ENCODE assay signal across 11 cellular contexts in genomic region chr2:215531284-215531683, GRCh38.
DNase-seq lines count a peak whose midpoint lies in the region; ATAC-seq lines count a peak whose summit lies in the region.
"Had no signal": no experiment of that assay in that cellular context is flagged by ENCODE, and none has a peak within 500 bp of the region (broad histone marks: within the 10 kb centered on the region; RNA-seq: fewer than 3 reads in every experiment).

No MANE protein-coding gene starts in this region.

- DNase-seq in HS-5 (ENCODE audit: low read depth) = peak; percentile 38
- peak; percentile 66 for DNase-seq in astrocyte of the hippocampus (ENCODE audit: low read depth, low spot score)
- DNase-seq in foreskin melanocyte = peak; percentile 65
- peak; percentile 74 for DNase-seq in stromal cell of bone marrow (ENCODE audit: low read depth)
- no peak for DNase-seq in head of caudate nucleus
- DNase-seq: activated CD4-positive, alpha-beta T cell treated with anti-CD3 and anti-CD28 coated beads for 1 hour; CD8-positive, alpha-beta T cell; naive thymus-derived CD4-positive, alpha-beta T cell had no signal

- intact Hi-C loops in head of caudate nucleus (cut with DNase I) = no loop called here

- no peak for ATAC-seq in GM18519 (IDR thresholded peaks at IDR 0.05; ENCODE audit: low FRiP score, unreplicated experiment)
- no peak for ATAC-seq in GM19397 (IDR thresholded peaks at IDR 0.05; ENCODE audit: unreplicated experiment)
- ATAC-seq: CD8-positive, alpha-beta T cell; naive thymus-derived CD4-positive, alpha-beta T cell; sciatic nerve had no signal

Comparison
In these comparisons a context has a peak if more than half of its experiments do, and no peak if none do; other contexts are left out.
1. DNase-seq: peak in HS-5 (single experiment), astrocyte of the hippocampus (single experiment), foreskin melanocyte (single experiment) and stromal cell of bone marrow (single experiment); none in head of caudate nucleus (0 of 42).